In genomic region chr20:63766695-63767426, GRCh38 we compare ENCODE assay signal across 18 cellular contexts. TPM values are rescaled to one million over a fixed set of nuclear protein-coding genes. Genes with fewer than 3 reads are reported as not detected.
DNase-seq lines count a peak whose midpoint lies in the region; TF ChIP-seq lines count a peak whose summit lies in the region.
"Had no signal": no experiment of that assay in that cellular context is flagged by ENCODE, and none has a peak within 500 bp of the region (broad histone marks: within the 10 kb centered on the region; RNA-seq: fewer than 3 reads in every experiment).

No MANE protein-coding gene starts in this region.

- H3K36me3 ChIP-seq in left ventricle myocardium inferior (peaks cover 63% of the 10 kb centered on the region), PC-9 (ENCODE audit: low read depth) (no peaks in the 10 kb centered on the region)
- H3K36me3 ChIP-seq in CD4-positive, alpha-beta memory T cell (ENCODE audit: insufficient read depth, low read length), result no peaks in the 10 kb centered on the region
- H3K36me3 ChIP-seq: HAP-1 had no signal

- peaks cover 4% of the 10 kb centered on the region for H3K4me1 Mint-ChIP-seq in nephron progenitor cell
- H3K4me1 Mint-ChIP-seq in CD4-positive, alpha-beta memory T cell, result no peaks in the 10 kb centered on the region
- H3K4me1 Mint-ChIP-seq: B cell had no signal

- H3K27me3 ChIP-seq in left ventricle myocardium inferior (ENCODE audit: low read depth) (no peaks in the 10 kb centered on the region), PC-9 (ENCODE audit: insufficient read depth, low read depth) (no peaks in the 10 kb centered on the region)
- H3K27me3 ChIP-seq in CD4-positive, alpha-beta memory T cell (ENCODE audit: insufficient read depth, low read length), result no peaks in the 10 kb centered on the region

- no peaks in the 10 kb centered on the region for H3K9me2 ChIP-seq in PC-9 (ENCODE audit: insufficient read depth)

- peak overlapping the region; percentile 3 for H3K27ac ChIP-seq in left ventricle myocardium inferior (replicated peaks)
- H3K27ac ChIP-seq in PC-9, result no peak overlapping the region
- H3K27ac ChIP-seq in CD4-positive, alpha-beta memory T cell (ENCODE audit: low read depth, low read length), result no peak overlapping the region
- H3K27ac ChIP-seq: HL-60 had no signal

- H3K4me3 ChIP-seq in left ventricle myocardium inferior (no peak overlapping the region), PC-9 (no peak overlapping the region)
- H3K4me3 ChIP-seq in CD4-positive, alpha-beta memory T cell (ENCODE audit: low read length in 2 of 2), result no peak overlapping the region
- H3K4me3 ChIP-seq: HAP-1 had no signal

- H3K4me3 Mint-ChIP-seq in nephron progenitor cell, result no peak overlapping the region
- no peak overlapping the region for H3K4me3 Mint-ChIP-seq in CD4-positive, alpha-beta memory T cell
- H3K4me3 Mint-ChIP-seq: B cell had no signal

- POLR2A ChIA-PET in PC-9 (lab: Charles Lee; ENCODE audit: unreplicated experiment), result no interaction called here
- POLR2A ChIA-PET in CD4-positive, alpha-beta memory T cell (lab: Charles Lee; ENCODE audit: partially characterized antibody), result interaction anchor here (1.1 kb wide), 1 partner anchor 58 kb away, joined by 3 read pairs; no protein-coding TSS in a partner anchor

- H3K27me3 Mint-ChIP-seq in nephron progenitor cell (ENCODE audit: low read depth, poor library complexity), result no peaks in the 10 kb centered on the region
- H3K27me3 Mint-ChIP-seq in CD4-positive, alpha-beta memory T cell, result no peaks in the 10 kb centered on the region

- CTCF ChIA-PET in PC-9 (lab: Charles Lee), result interaction anchor here (0.6 kb wide), 1 partner anchor 27 kb away, joined by 4 read pairs; no protein-coding TSS in a partner anchor
- CTCF ChIA-PET in CD4-positive, alpha-beta memory T cell (lab: Charles Lee; ENCODE audit: partially characterized antibody), result interaction anchor here (0.6 kb wide), 1 partner anchor 17 kb away, joined by 3 read pairs; no protein-coding TSS in a partner anchor

- no peaks in the 10 kb centered on the region for H3K79me2 ChIP-seq in PC-9 (ENCODE audit: low read depth)

- DNase-seq in left ventricle myocardium inferior (no peak), cardiac septum (ENCODE audit: low spot score) (no peak), NCI-H2171 (lab: John Stamatoyannopoulos, UW) (peak; percentile 91), nephron progenitor cell (no peak), PC-9 (no peak)
- no peak for DNase-seq in CD4-positive, alpha-beta memory T cell
- DNase-seq: COR-L47, DMS153, GDM1, IMR-90, NCI-H1417 treated with DMSO at 0.1 percent for 48 hours, NCI-H2029, NCI-H446 treated with DMSO at 0.1 percent for 48 hours, NCI-H774, PC-3 had no signal

- intact Hi-C loops in left ventricle myocardium inferior (cut with micrococcal nuclease) (no loop called here), cardiac septum (cut with DNase I) (no loop called here), PC-9 (cut with micrococcal nuclease; ENCODE audit: unreplicated experiment) (no loop called here)
- intact Hi-C loops in CD4-positive, alpha-beta memory T cell (cut with micrococcal nuclease), result no loop called here

- peak overlapping the region; percentile 48 for H3K27ac Mint-ChIP-seq in nephron progenitor cell
- H3K27ac Mint-ChIP-seq in CD4-positive, alpha-beta memory T cell, result no peak overlapping the region
- H3K27ac Mint-ChIP-seq: B cell had no signal

- H3K36me3 Mint-ChIP-seq in nephron progenitor cell (ENCODE audit: low read depth), result peaks cover 61% of the 10 kb centered on the region
- H3K36me3 Mint-ChIP-seq in CD4-positive, alpha-beta memory T cell, result no peaks in the 10 kb centered on the region

- BruUV-seq in PC-9 (replicated peaks; lab: Mats Ljungman, UMichigan), result no TSS peak

- H3K4me2 ChIP-seq in PC-9, result no peak overlapping the region

- TF ChIP-seq CTCF in left ventricle myocardium inferior (IDR thresholded peaks at IDR 0.05; ENCODE audit: borderline replicate concordance) (no peak), nephron progenitor cell (IDR thresholded peaks at IDR 0.05) (no peak), PC-9 (conservative IDR thresholded peaks at IDR 0.05) (no peak)

- H3K9me3 ChIP-seq in left ventricle myocardium inferior (replicated peaks) (no peaks in the 10 kb centered on the region), PC-9 (ENCODE audit: insufficient read depth, low read depth) (no peaks in the 10 kb centered on the region)
- H3K9me3 ChIP-seq in CD4-positive, alpha-beta memory T cell (ENCODE audit: control insufficient read depth in 1 of 2, low read length in 2 of 2), result no peaks in the 10 kb centered on the region
- H3K9me3 ChIP-seq: HAP-1 had no signal

- no peaks in the 10 kb centered on the region for H4K20me1 ChIP-seq in PC-9 (ENCODE audit: insufficient read depth)

- peaks cover 4% of the 10 kb centered on the region for H3K4me1 ChIP-seq in left ventricle myocardium inferior
- H3K4me1 ChIP-seq in PC-9 (replicated peaks; ENCODE audit: insufficient read depth), result no peaks in the 10 kb centered on the region
- no peaks in the 10 kb centered on the region for H3K4me1 ChIP-seq in CD4-positive, alpha-beta memory T cell (ENCODE audit: insufficient read depth, low read length)
- H3K4me1 ChIP-seq: HAP-1 had no signal

- no peak overlapping the region for H2AFZ ChIP-seq in PC-9

- no peaks in the 10 kb centered on the region for H3F3A ChIP-seq in PC-9 (ENCODE audit: insufficient read depth, low read depth)

- H3K9me3 Mint-ChIP-seq in nephron progenitor cell, result peaks cover 3% of the 10 kb centered on the region
- no peaks in the 10 kb centered on the region for H3K9me3 Mint-ChIP-seq in CD4-positive, alpha-beta memory T cell

RNA-seq across cellular contexts. Expression of gene SLC2A4RG, which starts 27.3 kb away (rescaled TPM):
- total RNA-seq in left ventricle myocardium inferior, result 79.2 TPM
- 67.8 TPM for total RNA-seq in cardiac septum
- 167 and 233 TPM in 2 replicates for total RNA-seq in PC-9 (2021)
- 100 to 1,000 TPM; 121 to 124 TPM for total RNA-seq in CD4-positive, alpha-beta memory T cell
- polyA plus RNA-seq in CD4-positive, alpha-beta memory T cell, result 1 to 10 TPM; 2.2 to 7.6 TPM

RNA-seq across cellular contexts. Expression of gene LIME1, which starts 30.4 kb away (rescaled TPM):
- total RNA-seq in left ventricle myocardium inferior (3.4 TPM), cardiac septum (5.0 TPM), PC-9 (2021) (18.7 and 24.8 TPM in 2 replicates)
- total RNA-seq in CD4-positive, alpha-beta memory T cell, result 100 to 1,000 TPM; 162 to 169 TPM
- 100 to 1,000 TPM; 297 to 324 TPM for polyA plus RNA-seq in CD4-positive, alpha-beta memory T cell

RNA-seq across cellular contexts. Expression of gene ZGPAT, which starts 59.0 kb away (rescaled TPM):
- total RNA-seq in left ventricle myocardium inferior (15.8 TPM), cardiac septum (16.7 TPM), PC-9 (2021) (27.2 and 31.4 TPM in 2 replicates)
- 10 to 100 TPM; 51.8 to 55.3 TPM for total RNA-seq in CD4-positive, alpha-beta memory T cell
- polyA plus RNA-seq in CD4-positive, alpha-beta memory T cell, result 10 to 100 TPM; 34.6 to 69.5 TPM

RNA-seq across cellular contexts. Expression of gene ARFRP1, which starts 59.1 kb away (rescaled TPM):
- total RNA-seq in left ventricle myocardium inferior (37.1 TPM), cardiac septum (40.3 TPM), PC-9 (2021) (59.1 and 71.1 TPM in 2 replicates)
- 10 to 100 TPM; 85.6 to 92.0 TPM for total RNA-seq in CD4-positive, alpha-beta memory T cell
- 10 to 100 TPM; 65.5 to 66.3 TPM for polyA plus RNA-seq in CD4-positive, alpha-beta memory T cell
